ENCODE assay signal across 32 cellular contexts in the genomic region with DNA sequence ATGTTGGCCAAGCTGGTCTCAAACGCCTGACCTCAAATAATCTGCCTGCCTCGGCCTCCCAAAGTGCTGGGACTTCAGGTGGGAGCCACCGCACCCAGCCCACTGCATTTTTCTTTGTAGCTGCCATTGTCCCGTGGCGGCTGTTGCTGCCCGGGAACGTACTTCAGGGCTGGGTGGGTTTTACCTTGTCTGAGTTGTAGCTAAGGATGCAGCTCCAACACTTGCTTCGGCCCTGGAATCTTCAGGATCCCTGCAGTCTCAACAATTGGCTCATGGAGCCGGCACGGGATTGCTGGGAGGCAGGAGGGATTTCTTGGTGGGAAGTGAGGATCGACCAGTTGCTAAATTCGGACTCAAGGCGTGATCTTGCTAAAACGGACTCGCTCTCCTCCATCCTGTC. TPM values are rescaled to one million over a fixed set of nuclear protein-coding genes. Genes with fewer than 3 reads are reported as not detected.
"Had no signal": no experiment of that assay in that cellular context is flagged by ENCODE, and none has a peak within 500 bp of the region (broad histone marks: within the 10 kb centered on the region; RNA-seq: fewer than 3 reads in every experiment).

No MANE protein-coding gene starts in this region.

- H3K9me3 ChIP-seq: adrenal gland, body of pancreas, breast epithelium, Peyer's patch, SJSA1, SK-N-SH had no signal

- H3K27me3 Mint-ChIP-seq: activated CD4-positive, alpha-beta T cell treated with anti-CD3 and anti-CD28 coated beads, Interleukin-2, amount 10 ng/mL, durations not matched to agents 24 days and 14 days had no signal

- H3K4me3 ChIP-seq: adrenal gland, body of pancreas, breast epithelium, Peyer's patch, SJSA1 had no signal

- ATAC-seq: activated CD8-positive, alpha-beta T cell treated with anti-CD3 and anti-CD28 coated beads for 36 hours; activated naive CD4-positive, alpha-beta T cell treated with anti-CD3 and anti-CD28 coated beads, Interleukin-2, amount 50 U/mL, for 72 hours; activated T-cell treated with anti-CD3 and anti-CD28 coated beads, Interleukin-2, amount 50 U/mL, for 72 hours; activated T-helper 17 cell treated with anti-CD3 and anti-CD28 coated beads, Interleukin-2, amount 50 U/mL, for 72 hours; body of pancreas; PC-3 had no signal

- DNase-seq: activated CD4-positive, alpha-beta T cell treated with anti-CD3 and anti-CD28 coated beads, Interleukin-2, amount 10 ng/mL, durations not matched to agents 24 days and 14 days; activated CD4-positive, alpha-beta T cell treated with anti-CD3 and anti-CD28 coated beads, Interleukin-2, amount 50 U/mL, for 4 hours; activated CD8-positive, alpha-beta T cell treated with anti-CD3 and anti-CD28 coated beads for 36 hours; activated gamma-delta T cell treated with Interleukin-2 at 50 U/mL for 16 hours; activated naive CD4-positive, alpha-beta T cell treated with anti-CD3 and anti-CD28 coated beads for 36 hours; activated T-cell treated with anti-CD3 and anti-CD28 coated beads, Interleukin-2, amount 50 U/mL, for 1 hour; activated T-cell treated with anti-CD3 and anti-CD28 coated beads, Interleukin-2, amount 50 U/mL, for 72 hours; adrenal gland; body of pancreas; Karpas-422; NCI-H1105; NCI-H1417 treated with DMSO at 0.1 percent for 48 hours; NCI-H1694; NCI-H1930; NCI-H2081 treated with DMSO at 0.1 percent for 48 hours; NCI-H345; NCI-H510A; NCI-H526; NCI-H748 treated with DMSO at 0.1 percent for 48 hours; NK-92 treated with Interleukin-12 subunit alpha and Interleukin-12 subunit beta, amount 100 ng/mL, for 24 hours; PC-3; Peyer's patch; RPMI8226; SHP77 treated with DMSO at 0.1 percent for 48 hours; SK-N-SH had no signal

- H3K4me3 Mint-ChIP-seq: activated CD4-positive, alpha-beta T cell treated with anti-CD3 and anti-CD28 coated beads, Interleukin-2, amount 10 ng/mL, durations not matched to agents 24 days and 14 days; activated CD8-positive, alpha-beta T cell treated with anti-CD3 and anti-CD28 coated beads for 36 hours; activated naive CD4-positive, alpha-beta T cell treated with anti-CD3 and anti-CD28 coated beads for 36 hours; activated T-cell treated with anti-CD3 and anti-CD28 coated beads, Interleukin-2, amount 50 U/mL, for 72 hours; activated T-helper 17 cell treated with anti-CD3 and anti-CD28 coated beads, Interleukin-2, amount 50 U/mL, for 72 hours; T-helper 1 cell treated with Interleukin-12 subunit alpha and Interleukin-12 subunit beta and Interleukin-4 antibody, amounts not matched to agents 30 μg/mL and 1 μg/mL, for 36 hours; T-helper 2 cell treated with Interferon-gamma antibody and Interleukin-4, amounts not matched to agents 5 μg/mL and 100 μg/mL, for 36 hours had no signal

- H3K4me1 ChIP-seq: adrenal gland, body of pancreas, breast epithelium, Peyer's patch had no signal

- H3K27me3 ChIP-seq: body of pancreas, breast epithelium, Peyer's patch had no signal

- H3K36me3 ChIP-seq: adrenal gland, breast epithelium, Peyer's patch, SJSA1 had no signal

- H3K27ac Mint-ChIP-seq: activated CD8-positive, alpha-beta T cell treated with anti-CD3 and anti-CD28 coated beads for 36 hours; activated naive CD4-positive, alpha-beta T cell treated with anti-CD3 and anti-CD28 coated beads, Interleukin-2, amount 50 U/mL, for 72 hours; activated T-helper 17 cell treated with anti-CD3 and anti-CD28 coated beads, Interleukin-2, amount 50 U/mL, for 72 hours; T-helper 1 cell treated with Interleukin-12 subunit alpha and Interleukin-12 subunit beta and Interleukin-4 antibody, amounts not matched to agents 30 μg/mL and 1 μg/mL, for 36 hours; T-helper 2 cell treated with Interferon-gamma antibody and Interleukin-4, amounts not matched to agents 5 μg/mL and 100 μg/mL, for 36 hours had no signal

- H3K4me2 ChIP-seq: SK-N-SH had no signal

- H3K9ac ChIP-seq: SK-N-SH had no signal

- H3K9me3 Mint-ChIP-seq: activated CD4-positive, alpha-beta T cell treated with anti-CD3 and anti-CD28 coated beads, Interleukin-2, amount 10 ng/mL, durations not matched to agents 24 days and 14 days; activated CD8-positive, alpha-beta T cell treated with anti-CD3 and anti-CD28 coated beads for 36 hours; activated naive CD4-positive, alpha-beta T cell treated with anti-CD3 and anti-CD28 coated beads for 36 hours; activated naive CD4-positive, alpha-beta T cell treated with anti-CD3 and anti-CD28 coated beads, Interleukin-2, amount 50 U/mL, for 72 hours; activated T-cell treated with anti-CD3 and anti-CD28 coated beads, Interleukin-2, amount 50 U/mL, for 72 hours; activated T-helper 17 cell treated with anti-CD3 and anti-CD28 coated beads, Interleukin-2, amount 50 U/mL, for 72 hours; T-helper 1 cell treated with Interleukin-12 subunit alpha and Interleukin-12 subunit beta and Interleukin-4 antibody, amounts not matched to agents 30 μg/mL and 1 μg/mL, for 36 hours; T-helper 2 cell treated with Interferon-gamma antibody and Interleukin-4, amounts not matched to agents 5 μg/mL and 100 μg/mL, for 36 hours had no signal

- H3K27ac ChIP-seq: adrenal gland, body of pancreas, breast epithelium, Peyer's patch, SJSA1 had no signal

RNA-seq across cellular contexts. Expression of a gene that starts 10.7 kb away (rescaled TPM):
- total RNA-seq: body of pancreas, MCF 10A, PC-3, Peyer's patch, SJSA1 had no signal
